8 cellular contexts compared by ENCODE assay signal in genomic region chr7:130888017-130888371, GRCh38.
A peak's percentile ranks its signal among the peaks of the same experiment; 100 is the strongest.
DNase-seq lines count a peak whose midpoint lies in the region; ATAC-seq and TF ChIP-seq lines count a peak whose summit lies in the region.

No MANE protein-coding gene starts in this region.

- ATAC-seq in HG03460 (IDR thresholded peaks at IDR 0.05; ENCODE audit: unreplicated experiment) (no peak), GM19023 (IDR thresholded peaks at IDR 0.05; ENCODE audit: unreplicated experiment) (no peak)

- H3K9me3 ChIP-seq in adrenal gland (replicated peaks in 1 of 3) (no peaks in the 10 kb centered on the region), liver (ENCODE audit: control insufficient read depth in 4 of 4, low read length in 3 of 4) (no peaks in the 10 kb centered on the region), vagina (no peaks in the 10 kb centered on the region)

- no peaks in the 10 kb centered on the region for H3K27me3 ChIP-seq in adrenal gland
- no peaks in the 10 kb centered on the region for H3K27me3 ChIP-seq in liver (ENCODE audit: control insufficient read depth in 4 of 4, insufficient read depth in 4 of 4, low read length in 3 of 4)
- no peaks in the 10 kb centered on the region for H3K27me3 ChIP-seq in vagina
- H3K27me3 ChIP-seq in H7 (ENCODE audit: control insufficient read depth, insufficient read depth, low read length), result no peaks in the 10 kb centered on the region

- intact Hi-C loops in adrenal gland (cut with DNase I) (no loop called here), vagina (cut with DNase I) (no loop called here)

- WGBS in adrenal gland, 4 donors, result 90 to 95% (median 93%) methylated on average over 11 of the region's 11 CpGs
- WGBS in liver, result 92% methylated on average over 11 of the region's 11 CpGs

- TF ChIP-seq POLR2A in adrenal gland (IDR thresholded peaks at IDR 0.05), result no peak
- no peak for TF ChIP-seq POLR2A in vagina (IDR thresholded peaks at IDR 0.05)

- H3K27ac ChIP-seq in adrenal gland, result peak overlapping the region in 4 of 5 donors; percentile 9 to 71 (median 40)
- H3K27ac ChIP-seq in liver (ENCODE audit: low read depth in 1 of 2, low read length in 2 of 2), result peak overlapping the region; percentile 51 to 55
- peak overlapping the region; percentile 93 for H3K27ac ChIP-seq in vagina

- no peak for TF ChIP-seq CTCF in adrenal gland (IDR thresholded peaks at IDR 0.05)
- TF ChIP-seq CTCF in liver (IDR thresholded peaks at IDR 0.05; ENCODE audit: low read depth, low read length, missing input control), result no peak
- TF ChIP-seq CTCF in vagina (IDR thresholded peaks at IDR 0.05), result no peak

- no peak for TF ChIP-seq RAD21 in liver (IDR thresholded peaks at IDR 0.05)

- DNase-seq in stimulated activated CD4-positive, alpha-beta T cell treated with anti-CD3 and anti-CD28 coated beads, Interleukin-4, amount 100 ng/mL, for 24 hours, result peak; percentile 18
- no peak for DNase-seq in stimulated activated CD4-positive, alpha-beta T cell treated with anti-CD3 and anti-CD28 coated beads, Interleukin-12 subunit alpha, Interleukin-12 subunit beta, amount 100 ng/mL, for 4 hours
- DNase-seq in adrenal gland (peak in 1 of 7 donors; percentile 14), vagina (ENCODE audit: extremely low spot score in 2 of 2) (no peak), H7 (no peak)

- peaks cover 30 to 57% of the 10 kb centered on the region in 2 donors for H3K4me1 ChIP-seq in adrenal gland (replicated peaks in 1 of 2)
- peaks cover 4 to 14% (median 9%) of the 10 kb centered on the region in 4 donors for H3K4me1 ChIP-seq in liver (ENCODE audit: control insufficient read depth in 4 of 4, insufficient read depth in 4 of 4, low read length in 3 of 4)
- peaks cover 84% of the 10 kb centered on the region for H3K4me1 ChIP-seq in vagina

- H3K36me3 ChIP-seq in adrenal gland (replicated peaks in 1 of 2) (peaks cover 0 to 24% of the 10 kb centered on the region in 2 donors), liver (ENCODE audit: control insufficient read depth in 4 of 4, insufficient read depth in 3 of 4, low read depth in 1 of 4, low read length in 3 of 4) (peaks cover 2 to 32% (median 21%) of the 10 kb centered on the region in 4 donors), vagina (peaks cover 0 to 20% of the 10 kb centered on the region in 2 donors), H7 (replicated peaks; ENCODE audit: control insufficient read depth, insufficient read depth, low read length) (no peaks in the 10 kb centered on the region)

- no peak overlapping the region for H3K4me3 ChIP-seq in adrenal gland
- no peak overlapping the region for H3K4me3 ChIP-seq in liver (ENCODE audit: low read depth in 1 of 3, low read length in 3 of 3)
- no peak overlapping the region for H3K4me3 ChIP-seq in vagina
- H3K4me3 ChIP-seq in H7 (ENCODE audit: insufficient read depth, low read depth, low read length), result no peak overlapping the region

- H3K9ac ChIP-seq in liver (ENCODE audit: low read depth in 1 of 2, low read length in 2 of 2), result no peak overlapping the region

TF ChIP-seq in liver, 16 proteins besides CTCF, POLR2A, EP300 and RAD21:
- TF ChIP-seq ATF3 (IDR thresholded peaks at IDR 0.05) (no peak), FOXA2 (IDR thresholded peaks at IDR 0.05) (no peak), MAX (IDR thresholded peaks at IDR 0.05) (no peak), GABPA (IDR thresholded peaks at IDR 0.05 in 1 of 2, conservative IDR thresholded peaks at IDR 0.05 in 1 of 2) (no peak), TAF1 (conservative IDR thresholded peaks at IDR 0.05) (no peak), ZBTB33 (IDR thresholded peaks at IDR 0.05) (no peak), RXRA (IDR thresholded peaks at IDR 0.05) (no peak), NR2F2 (IDR thresholded peaks at IDR 0.05) (no peak), JUND (IDR thresholded peaks at IDR 0.05) (no peak), REST (IDR thresholded peaks at IDR 0.05) (no peak), SP1 (IDR thresholded peaks at IDR 0.05) (no peak), HNF4A (conservative IDR thresholded peaks at IDR 0.05) (no peak), FOXA1 (IDR thresholded peaks at IDR 0.05) (no peak), EGR1 (IDR thresholded peaks at IDR 0.05; ENCODE audit: low read depth in 2 of 2) (no peak), YY1 (IDR thresholded peaks at IDR 0.05) (no peak), HNF4G (IDR thresholded peaks at IDR 0.05) (no peak)

Comparison
In these comparisons a context has a peak if more than half of its experiments do, and no peak if none do; other contexts are left out.
1. H3K27ac ChIP-seq: peak in every context shown above with its lines; median percentile 93 in vagina; 53 in liver; 40 in adrenal gland.